Comparison of ENCODE assay signal across 8 cellular contexts in genomic region chr17:181213-182163, GRCh38. TPM values are rescaled to one million over a fixed set of nuclear protein-coding genes. Genes with fewer than 3 reads are reported as not detected.
DNase-seq lines count a peak whose midpoint lies in the region; ATAC-seq and TF ChIP-seq lines count a peak whose summit lies in the region.

Gene DOC2B (minus strand): TSS chr17:181650. CDS start chr17:181479, 171 bp downstream.

- peak within 1 kb of the TSS; percentile 30 for H3K4me3 ChIP-seq in Caco-2 (ENCODE audit: low read depth, low read length)
- H3K4me3 ChIP-seq in PC-3 (ENCODE audit: low read length) = peak within 1 kb of the TSS; percentile 38; the same call in 1 of the 2 replicates

- no peaks in the 10 kb centered on the region for H3K36me3 Mint-ChIP-seq in Caco-2 (ENCODE audit: insufficient read depth, unreplicated experiment)
- peaks cover 7% of the 10 kb centered on the region for H3K36me3 Mint-ChIP-seq in endothelial cell (ENCODE audit: low read depth, unreplicated experiment)

- peak; percentile 77 for ATAC-seq in PC-3
- no peak for ATAC-seq in HG02623 (IDR thresholded peaks at IDR 0.05; ENCODE audit: unreplicated experiment)
- no peak for ATAC-seq in GM18907 (IDR thresholded peaks at IDR 0.05; ENCODE audit: unreplicated experiment)

- H3K4me1 Mint-ChIP-seq in Caco-2 (ENCODE audit: low read depth, unreplicated experiment) (no peaks in the 10 kb centered on the region), endothelial cell (ENCODE audit: unreplicated experiment) (peaks cover 4% of the 10 kb centered on the region)

- no peaks in the 10 kb centered on the region for H4K20me1 ChIP-seq in PC-3 (ENCODE audit: low read length)

- H3K36me3 ChIP-seq in Caco-2 (ENCODE audit: control insufficient read depth, insufficient read depth, low read length) (no peaks in the 10 kb centered on the region), PC-3 (ENCODE audit: low read depth, low read length) (no peaks in the 10 kb centered on the region)

- TF ChIP-seq CTCF in Caco-2 (IDR thresholded peaks at IDR 0.05; ENCODE audit: insufficient read depth in 1 of 2, low read depth in 1 of 2, low read length in 1 of 2, severe bottlenecking in 1 of 2, unreplicated experiment in 1 of 2) (no peak), PC-3 (conservative IDR thresholded peaks at IDR 0.05; ENCODE audit: low read depth, low read length) (no peak), endothelial cell (IDR thresholded peaks at IDR 0.05; ENCODE audit: unreplicated experiment) (no peak)

- H3K9me3 Mint-ChIP-seq in Caco-2 (ENCODE audit: unreplicated experiment) (no peaks in the 10 kb centered on the region), endothelial cell (ENCODE audit: unreplicated experiment) (no peaks in the 10 kb centered on the region)

- DNase-seq in Caco-2 (peak in 1 of 2 experiments; percentile 52), PC-3 (peak; percentile 8), endothelial cell (ENCODE audit: low spot score) (peak; percentile 41), mesenteric fat pad (ENCODE audit: low spot score) (no peak), HT-29 (ENCODE audit: low spot score) (no peak)

- H3K79me2 ChIP-seq in PC-3 (ENCODE audit: low read length) = no peaks in the 10 kb centered on the region

- H3K27ac ChIP-seq in PC-3 (ENCODE audit: low read length) (no peak within 1 kb of the TSS), temporal lobe (ENCODE audit: low read depth, low read length) (no peak within 1 kb of the TSS)

- H3F3A ChIP-seq in PC-3 (ENCODE audit: low read length, unreplicated experiment) = no peaks in the 10 kb centered on the region

- no peaks in the 10 kb centered on the region for H3K9me2 ChIP-seq in PC-3 (replicated peaks; ENCODE audit: low read length)

- intact Hi-C loops in Caco-2 (cut with micrococcal nuclease; ENCODE audit: unreplicated experiment) (no loop called here), PC-3 (cut with micrococcal nuclease) (no loop called here)

- peaks cover 35% of the 10 kb centered on the region for H3K27me3 Mint-ChIP-seq in Caco-2 (ENCODE audit: insufficient read depth, unreplicated experiment)
- peaks cover 20% of the 10 kb centered on the region for H3K27me3 Mint-ChIP-seq in endothelial cell (ENCODE audit: unreplicated experiment)

- H3K4me3 Mint-ChIP-seq in Caco-2 (ENCODE audit: unreplicated experiment) = peak within 1 kb of the TSS; percentile 56
- peak within 1 kb of the TSS; percentile 81 for H3K4me3 Mint-ChIP-seq in endothelial cell (ENCODE audit: unreplicated experiment)

- no TSS peak for BruUV-seq in Caco-2 (replicated peaks; lab: Mats Ljungman, UMichigan)
- BruUV-seq in PC-3 (replicated peaks; lab: Mats Ljungman, UMichigan) = no TSS peak

- H3K27me3 ChIP-seq in Caco-2 (replicated peaks; ENCODE audit: control insufficient read depth, insufficient read depth, low read length) = peaks cover 1% of the 10 kb centered on the region
- peaks cover 10% of the 10 kb centered on the region for H3K27me3 ChIP-seq in PC-3 (ENCODE audit: low read length)

- H3K4me1 ChIP-seq in Caco-2 (peaks cover 4% of the 10 kb centered on the region; the same call in 1 of the 2 replicates), PC-3 (ENCODE audit: insufficient read depth, low read length) (no peaks in the 10 kb centered on the region)

- CTCF ChIA-PET in Caco-2 (lab: Charles Lee) (no interaction called here), PC-3 (lab: Charles Lee) (no interaction called here)

- no peak within 1 kb of the TSS for H2AFZ ChIP-seq in PC-3 (ENCODE audit: low read length)

- H3K4me2 ChIP-seq in PC-3 (ENCODE audit: low read length) = peak within 1 kb of the TSS; percentile 57; the same call in 1 of the 2 replicates

- H3K9ac ChIP-seq in PC-3 (ENCODE audit: low read length) = no peak within 1 kb of the TSS

- H3K9me3 ChIP-seq in Caco-2 (no peaks in the 10 kb centered on the region), PC-3 (ENCODE audit: low read length) (no peaks in the 10 kb centered on the region)

- H3K27ac Mint-ChIP-seq in Caco-2 (ENCODE audit: unreplicated experiment) = no peak within 1 kb of the TSS
- no peak within 1 kb of the TSS for H3K27ac Mint-ChIP-seq in endothelial cell (ENCODE audit: unreplicated experiment)

- POLR2A ChIA-PET in Caco-2 (lab: Charles Lee) (no interaction called here), PC-3 (lab: Charles Lee; ENCODE audit: unreplicated experiment) (no interaction called here)

RNA-seq across cellular contexts. Expression of gene DOC2B, which starts in this region (rescaled TPM):
- total RNA-seq in Caco-2 (2022) = 0.35 TPM in 1 of 2 replicates, not detected in the other
- 0.46 and 0.69 TPM in 2 replicates for total RNA-seq in PC-3 (2014; rRNA removed)
- 0.33 TPM for total RNA-seq in endothelial cell (ENCODE audit: unreplicated experiment)
- 41.5 TPM for total RNA-seq in mesenteric fat pad
- total RNA-seq in temporal lobe = 40.1 TPM
- total RNA-seq in HT-29 (2014; rRNA removed; shearing (Covaris generic)) = 0.97 TPM in 1 of 2 replicates, not detected in the other

Comparison
In these comparisons a context has a peak if more than half of its experiments do, and no peak if none do; other contexts are left out.
1. RNA of gene DOC2B (total RNA-seq): 41.5 TPM in mesenteric fat pad (single experiment) and 40.1 TPM in temporal lobe (single experiment); 0.46 to 0.69 TPM in PC-3, 0.33 TPM in endothelial cell (single experiment), 0.35 TPM in Caco-2 and 0.97 TPM in HT-29; every median in the first group is over 10 times any median in the second.
2. Peak in DNase-seq, ATAC-seq, H3K4me3 ChIP-seq and H3K4me2 ChIP-seq in PC-3; RNA of the gene not detected or under 1 TPM.
3. Peak in DNase-seq in endothelial cell; RNA of the gene not detected or under 1 TPM.